In genomic region chr10:73117976-73118743, GRCh38 we compare ENCODE assay signal across 8 cellular contexts. TPM values are rescaled to one million over a fixed set of nuclear protein-coding genes. Genes with fewer than 3 reads are reported as not detected.
DNase-seq lines count a peak whose midpoint lies in the region; ATAC-seq and TF ChIP-seq lines count a peak whose summit lies in the region.

No MANE protein-coding gene starts in this region.

- intact Hi-C loops in lower lobe of right lung (cut with DNase I): no loop called here
- intact Hi-C loops in mucosa of descending colon (cut with DNase I, micrococcal nuclease): no loop called here

- no peaks in the 10 kb centered on the region for H3K27me3 Mint-ChIP-seq in immature natural killer cell (ENCODE audit: low read depth in 3 of 3)

- DNase-seq in NCI-H2171 treated with DMSO at 0.1 percent for 48 hours (lab: John Stamatoyannopoulos, UW) (peak; percentile 12), NCI-H2171 (lab: John Stamatoyannopoulos, UW) (no peak), lower lobe of right lung (no peak), mucosa of descending colon (no peak), immature natural killer cell (no peak)
- no peak for DNase-seq in stimulated activated CD4-positive, alpha-beta T cell treated with anti-CD3 and anti-CD28 coated beads, Interleukin-1b, Interleukin-23, amount 100 ng/mL, for 48 hours

- H3K27me3 ChIP-seq in lower lobe of right lung (ENCODE audit: low read depth): no peaks in the 10 kb centered on the region

- H3K4me3 Mint-ChIP-seq in immature natural killer cell: no peak overlapping the region

- no peaks in the 10 kb centered on the region for H3K36me3 Mint-ChIP-seq in immature natural killer cell

- peaks cover 29% of the 10 kb centered on the region for H3K36me3 ChIP-seq in lower lobe of right lung
- H3K36me3 ChIP-seq in mucosa of descending colon (ENCODE audit: low read depth): no peaks in the 10 kb centered on the region

- H3K9me3 ChIP-seq in lower lobe of right lung (no peaks in the 10 kb centered on the region), mucosa of descending colon (no peaks in the 10 kb centered on the region)

- H3K27ac Mint-ChIP-seq in immature natural killer cell: no peak overlapping the region

- no peaks in the 10 kb centered on the region for H3K4me1 Mint-ChIP-seq in immature natural killer cell

- H3K9me3 Mint-ChIP-seq in immature natural killer cell: no peaks in the 10 kb centered on the region

- H3K4me1 ChIP-seq in lower lobe of right lung: no peaks in the 10 kb centered on the region
- H3K4me1 ChIP-seq in mucosa of descending colon (ENCODE audit: low read depth): no peaks in the 10 kb centered on the region

- ATAC-seq in HG02981 (IDR thresholded peaks at IDR 0.05; ENCODE audit: unreplicated experiment): peak; percentile 87
- peak; percentile 49 to 50 for ATAC-seq in lower lobe of right lung
- no peak for ATAC-seq in mucosa of descending colon

- no peak overlapping the region for H3K4me3 ChIP-seq in lower lobe of right lung
- no peak overlapping the region for H3K4me3 ChIP-seq in mucosa of descending colon

- H3K27ac ChIP-seq in VCaP (peak overlapping the region; percentile 33), lower lobe of right lung (peak overlapping the region; percentile 16)

- no peak for TF ChIP-seq CTCF in VCaP (conservative IDR thresholded peaks at IDR 0.05)
- TF ChIP-seq CTCF in lower lobe of right lung (IDR thresholded peaks at IDR 0.05): no peak
- TF ChIP-seq CTCF in mucosa of descending colon (IDR thresholded peaks at IDR 0.05): no peak

RNA-seq across cellular contexts. Expression of gene NUDT13, which starts 7.9 kb away (rescaled TPM):
- 2.8 TPM for total RNA-seq in lower lobe of right lung
- 1 to 10 TPM; 3.5 to 5.1 (median 3.6) TPM for total RNA-seq in mucosa of descending colon
- polyA plus RNA-seq in immature natural killer cell: 1 to 10 TPM in 1 of 3 donors, under 1 TPM in 1, not detected in 1; 0.77 to 1.2 TPM

RNA-seq across cellular contexts. Expression of gene P4HA1, which starts 21.5 kb away (rescaled TPM):
- total RNA-seq in lower lobe of right lung (59.9 TPM), mucosa of descending colon (10 to 100 TPM; 21.0 to 26.1 (median 26.0) TPM)
- polyA plus RNA-seq in immature natural killer cell: 10 to 100 TPM; 16.9 to 26.5 (median 21.1) TPM

RNA-seq across cellular contexts. Expression of gene ECD, which starts 49.6 kb away (rescaled TPM):
- total RNA-seq in lower lobe of right lung (26.3 TPM), mucosa of descending colon (10 to 100 TPM; 20.5 to 23.6 (median 20.8) TPM)
- polyA plus RNA-seq in immature natural killer cell: 10 to 100 TPM; 26.3 to 41.8 (median 30.3) TPM

RNA-seq across cellular contexts. Expression of gene FAM149B1, which starts 49.8 kb away (rescaled TPM):
- 23.5 TPM for total RNA-seq in lower lobe of right lung
- 10 to 100 TPM; 15.4 to 23.0 (median 20.5) TPM for total RNA-seq in mucosa of descending colon
- 1 to 10 TPM; 4.0 to 4.9 (median 4.5) TPM for polyA plus RNA-seq in immature natural killer cell
